Comparison of ENCODE assay signal across 6 cellular contexts in the genomic region with DNA sequence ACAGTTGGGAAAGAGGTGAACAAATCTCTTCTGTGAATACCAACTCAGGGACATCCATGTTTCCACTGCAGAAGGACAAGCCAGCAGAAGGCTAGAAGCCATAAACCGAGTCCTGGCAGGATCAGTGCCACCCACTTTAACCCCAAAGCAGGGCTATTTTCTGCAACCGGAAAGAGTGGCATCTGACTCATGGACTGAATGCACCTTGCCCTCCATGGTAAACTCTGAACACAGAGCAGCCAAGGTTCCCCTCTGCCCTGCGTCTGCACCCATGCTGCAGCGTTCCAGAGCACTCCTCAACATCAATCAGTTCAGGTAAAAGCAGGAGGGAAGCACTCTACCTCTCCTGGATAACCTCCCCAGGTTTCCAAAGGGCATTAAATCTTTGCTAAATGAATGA. TPM values are rescaled to one million over a fixed set of nuclear protein-coding genes. Genes with fewer than 3 reads are reported as not detected.
DNase-seq lines count a peak whose midpoint lies in the region; ATAC-seq and TF ChIP-seq lines count a peak whose summit lies in the region.

No MANE protein-coding gene starts in this region.

- H3K4me3 ChIP-seq in GM06990 (replicated peaks; ENCODE audit: low read depth, low read length) = peak overlapping the region; percentile 91
- peak overlapping the region; percentile 77 to 86 for H3K4me3 ChIP-seq in right atrium auricular region
- H3K4me3 ChIP-seq in thyroid gland (replicated peaks in 1 of 3) = peak overlapping the region in 1 of 3 donors; percentile 67

- WGBS in thyroid gland, 2 donors = 10 to 30% methylated on average over 3 to 4 of the region's 4 CpGs

- H3K36me3 Mint-ChIP-seq in WTC11 = peaks cover 15% of the 10 kb centered on the region

- H3K27me3 Mint-ChIP-seq in WTC11 (ENCODE audit: low read depth) = no peaks in the 10 kb centered on the region

- intact Hi-C loops in thyroid gland (cut with DNase I) = no loop called here

- no peak for TF ChIP-seq POLR2A in thyroid gland (IDR thresholded peaks at IDR 0.05)

- peak overlapping the region; percentile 95 for H3K4me3 Mint-ChIP-seq in WTC11

- H3K27ac Mint-ChIP-seq in WTC11 = peak overlapping the region; percentile 67

- no peaks in the 10 kb centered on the region for H3K9me3 ChIP-seq in right atrium auricular region
- no peaks in the 10 kb centered on the region for H3K9me3 ChIP-seq in thyroid gland

- H3K27ac ChIP-seq in right atrium auricular region = peak overlapping the region; percentile 98 to 99
- H3K27ac ChIP-seq in thyroid gland = peak overlapping the region; percentile 94 to 97 (median 96)

- CTCF ChIA-PET in WTC11 (lab: Charles Lee) = no interaction called here

- POLR2A ChIA-PET in WTC11 (lab: Charles Lee) = no interaction called here

- H3K36me3 ChIP-seq in GM06990 (ENCODE audit: control insufficient read depth, insufficient read depth, low read length) (no peaks in the 10 kb centered on the region; the same call in 1 of the 2 replicates), right atrium auricular region (peaks cover 11% of the 10 kb centered on the region), thyroid gland (no peaks in the 10 kb centered on the region)

- no peaks in the 10 kb centered on the region for H3K27me3 ChIP-seq in GM06990 (replicated peaks; ENCODE audit: control insufficient read depth, insufficient read depth, low read length)
- no peaks in the 10 kb centered on the region for H3K27me3 ChIP-seq in right atrium auricular region
- no peaks in the 10 kb centered on the region for H3K27me3 ChIP-seq in thyroid gland

- no peak for DNase-seq in GM06990 (ENCODE audit: extremely low read depth, insufficient read length)
- no peak for DNase-seq in WTC11 (ENCODE audit: low spot score)
- DNase-seq in right atrium auricular region (ENCODE audit: low spot score) = no peak
- no peak for DNase-seq in thyroid gland
- DNase-seq in NCI-H345 (lab: John Stamatoyannopoulos, UW) = no peak

- ATAC-seq in WTC11 = no peak
- ATAC-seq in HG03439 (IDR thresholded peaks at IDR 0.05; ENCODE audit: unreplicated experiment) = no peak

- TF ChIP-seq CTCF in GM06990 (IDR thresholded peaks at IDR 0.05; ENCODE audit: insufficient read depth, low read length, poor library complexity, severe bottlenecking) (no peak), WTC11 (IDR thresholded peaks at IDR 0.05) (no peak), right atrium auricular region (IDR thresholded peaks at IDR 0.05) (no peak), thyroid gland (IDR thresholded peaks at IDR 0.05) (no peak)

- H3K4me1 Mint-ChIP-seq in WTC11 = peaks cover 38% of the 10 kb centered on the region

- H3K9me3 Mint-ChIP-seq in WTC11 = no peaks in the 10 kb centered on the region

- peaks cover 0 to 42% of the 10 kb centered on the region in 2 donors for H3K4me1 ChIP-seq in right atrium auricular region
- peaks cover 26 to 39% of the 10 kb centered on the region in 2 donors for H3K4me1 ChIP-seq in thyroid gland

TF ChIP-seq in WTC11, 78 proteins besides CTCF, POLR2A, EP300 and RAD21 (continues in another document):
- no peak for TF ChIP-seq RORB (CRISPR knock-in tag; IDR thresholded peaks at IDR 0.05)
- TF ChIP-seq ZNF423 (CRISPR knock-in tag; IDR thresholded peaks at IDR 0.05) = no peak
- TF ChIP-seq, protein P1, sequence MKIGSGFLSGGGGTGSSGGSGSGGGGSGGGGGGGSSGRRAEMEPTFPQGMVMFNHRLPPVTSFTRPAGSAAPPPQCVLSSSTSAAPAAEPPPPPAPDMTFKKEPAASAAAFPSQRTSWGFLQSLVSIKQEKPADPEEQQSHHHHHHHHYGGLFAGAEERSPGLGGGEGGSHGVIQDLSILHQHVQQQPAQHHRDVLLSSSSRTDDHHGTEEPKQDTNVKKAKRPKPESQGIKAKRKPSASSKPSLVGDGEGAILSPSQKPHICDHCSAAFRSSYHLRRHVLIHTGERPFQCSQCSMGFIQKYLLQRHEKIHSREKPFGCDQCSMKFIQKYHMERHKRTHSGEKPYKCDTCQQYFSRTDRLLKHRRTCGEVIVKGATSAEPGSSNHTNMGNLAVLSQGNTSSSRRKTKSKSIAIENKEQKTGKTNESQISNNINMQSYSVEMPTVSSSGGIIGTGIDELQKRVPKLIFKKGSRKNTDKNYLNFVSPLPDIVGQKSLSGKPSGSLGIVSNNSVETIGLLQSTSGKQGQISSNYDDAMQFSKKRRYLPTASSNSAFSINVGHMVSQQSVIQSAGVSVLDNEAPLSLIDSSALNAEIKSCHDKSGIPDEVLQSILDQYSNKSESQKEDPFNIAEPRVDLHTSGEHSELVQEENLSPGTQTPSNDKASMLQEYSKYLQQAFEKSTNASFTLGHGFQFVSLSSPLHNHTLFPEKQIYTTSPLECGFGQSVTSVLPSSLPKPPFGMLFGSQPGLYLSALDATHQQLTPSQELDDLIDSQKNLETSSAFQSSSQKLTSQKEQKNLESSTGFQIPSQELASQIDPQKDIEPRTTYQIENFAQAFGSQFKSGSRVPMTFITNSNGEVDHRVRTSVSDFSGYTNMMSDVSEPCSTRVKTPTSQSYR (CRISPR knock-in tag; IDR thresholded peaks at IDR 0.05) = no peak
- TF ChIP-seq SMAD3 (CRISPR knock-in tag; IDR thresholded peaks at IDR 0.05; ENCODE audit: borderline replicate concordance) = no peak
- no peak for TF ChIP-seq NR1H2 (CRISPR knock-in tag; IDR thresholded peaks at IDR 0.05)
- no peak for TF ChIP-seq GTF2I (CRISPR knock-in tag; conservative IDR thresholded peaks at IDR 0.05)
- TF ChIP-seq TCF7 (CRISPR knock-in tag; IDR thresholded peaks at IDR 0.05; ENCODE audit: low read depth) = no peak
- no peak for TF ChIP-seq JUN (CRISPR knock-in tag; IDR thresholded peaks at IDR 0.05)
- TF ChIP-seq, protein P2, sequence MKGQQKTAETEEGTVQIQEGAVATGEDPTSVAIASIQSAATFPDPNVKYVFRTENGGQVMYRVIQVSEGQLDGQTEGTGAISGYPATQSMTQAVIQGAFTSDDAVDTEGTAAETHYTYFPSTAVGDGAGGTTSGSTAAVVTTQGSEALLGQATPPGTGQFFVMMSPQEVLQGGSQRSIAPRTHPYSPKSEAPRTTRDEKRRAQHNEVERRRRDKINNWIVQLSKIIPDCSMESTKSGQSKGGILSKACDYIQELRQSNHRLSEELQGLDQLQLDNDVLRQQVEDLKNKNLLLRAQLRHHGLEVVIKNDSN (CRISPR knock-in tag; IDR thresholded peaks at IDR 0.05) = no peak
- TF ChIP-seq, protein P3, sequence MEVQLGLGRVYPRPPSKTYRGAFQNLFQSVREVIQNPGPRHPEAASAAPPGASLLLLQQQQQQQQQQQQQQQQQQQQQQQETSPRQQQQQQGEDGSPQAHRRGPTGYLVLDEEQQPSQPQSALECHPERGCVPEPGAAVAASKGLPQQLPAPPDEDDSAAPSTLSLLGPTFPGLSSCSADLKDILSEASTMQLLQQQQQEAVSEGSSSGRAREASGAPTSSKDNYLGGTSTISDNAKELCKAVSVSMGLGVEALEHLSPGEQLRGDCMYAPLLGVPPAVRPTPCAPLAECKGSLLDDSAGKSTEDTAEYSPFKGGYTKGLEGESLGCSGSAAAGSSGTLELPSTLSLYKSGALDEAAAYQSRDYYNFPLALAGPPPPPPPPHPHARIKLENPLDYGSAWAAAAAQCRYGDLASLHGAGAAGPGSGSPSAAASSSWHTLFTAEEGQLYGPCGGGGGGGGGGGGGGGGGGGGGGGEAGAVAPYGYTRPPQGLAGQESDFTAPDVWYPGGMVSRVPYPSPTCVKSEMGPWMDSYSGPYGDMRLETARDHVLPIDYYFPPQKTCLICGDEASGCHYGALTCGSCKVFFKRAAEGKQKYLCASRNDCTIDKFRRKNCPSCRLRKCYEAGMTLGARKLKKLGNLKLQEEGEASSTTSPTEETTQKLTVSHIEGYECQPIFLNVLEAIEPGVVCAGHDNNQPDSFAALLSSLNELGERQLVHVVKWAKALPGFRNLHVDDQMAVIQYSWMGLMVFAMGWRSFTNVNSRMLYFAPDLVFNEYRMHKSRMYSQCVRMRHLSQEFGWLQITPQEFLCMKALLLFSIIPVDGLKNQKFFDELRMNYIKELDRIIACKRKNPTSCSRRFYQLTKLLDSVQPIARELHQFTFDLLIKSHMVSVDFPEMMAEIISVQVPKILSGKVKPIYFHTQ (CRISPR knock-in tag; IDR thresholded peaks at IDR 0.05) = no peak
- TF ChIP-seq, protein P4, sequence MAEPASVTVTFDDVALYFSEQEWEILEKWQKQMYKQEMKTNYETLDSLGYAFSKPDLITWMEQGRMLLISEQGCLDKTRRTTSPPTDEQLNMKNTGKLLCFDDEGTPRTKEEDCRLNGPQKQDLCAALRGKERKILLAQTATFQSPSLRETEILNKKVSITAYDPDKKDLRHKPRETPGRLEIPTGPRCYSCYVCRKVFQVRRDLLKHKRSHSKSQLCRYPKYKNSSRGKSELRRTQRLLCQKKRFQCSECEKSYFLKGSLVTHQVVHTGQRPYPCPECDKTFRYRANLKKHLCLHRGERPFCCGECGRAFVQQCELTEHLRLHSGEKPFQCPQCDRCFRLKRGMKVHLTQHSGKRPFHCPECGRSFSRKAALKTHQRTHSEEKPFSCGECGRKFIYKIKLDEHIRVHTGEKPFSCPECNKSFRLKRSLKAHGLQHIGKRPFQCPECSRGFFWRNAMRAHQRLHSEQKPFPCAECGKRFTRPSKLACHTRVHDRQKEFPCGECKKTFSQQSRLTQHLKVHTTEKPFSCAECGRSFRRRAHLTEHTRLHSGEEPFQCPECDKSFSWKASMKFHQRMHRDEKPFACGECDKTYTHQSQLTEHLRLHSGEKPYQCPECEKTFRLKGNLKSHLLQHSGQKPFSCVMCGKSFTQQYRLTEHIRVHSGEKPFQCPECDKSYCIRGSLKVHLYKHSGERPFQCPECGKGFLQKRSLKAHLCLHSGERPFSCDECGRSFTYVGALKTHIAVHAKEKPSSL (CRISPR knock-in tag; conservative IDR thresholded peaks at IDR 0.05) = no peak
- TF ChIP-seq PRRX2 (CRISPR knock-in tag; IDR thresholded peaks at IDR 0.05) = no peak

RNA-seq across cellular contexts. Expression of gene NGRN, which starts 0.8 kb away (rescaled TPM):
- 77.8 to 88.5 TPM (median 88.1 TPM) in 3 replicates for total RNA-seq in WTC11 (2021)
- 100 to 1,000 TPM; 107 to 110 TPM for total RNA-seq in right atrium auricular region
- total RNA-seq in thyroid gland = 100 to 1,000 TPM in 1 of 4 donors, 10 to 100 TPM in 3; 80.7 to 159 (median 96.4) TPM

RNA-seq across cellular contexts. Expression of gene TTLL13, which starts 15.3 kb away (rescaled TPM):
- total RNA-seq in WTC11 (2021) (0.18 to 0.76 TPM (median 0.48 TPM) in 3 replicates), right atrium auricular region (not detected), thyroid gland (under 1 TPM in 2 of 4 donors, not detected in 2; 0.13 to 0.22 TPM)

RNA-seq across cellular contexts. Expression of gene GDPGP1, which starts 30.6 kb away (rescaled TPM):
- total RNA-seq in WTC11 (2021) = 2.6 to 6.7 TPM (median 5.3 TPM) in 3 replicates
- total RNA-seq in right atrium auricular region = 10 to 100 TPM in 1 of 2 donors, 1 to 10 TPM in 1; 8.6 to 16.1 TPM
- total RNA-seq in thyroid gland = 10 to 100 TPM in 2 of 4 donors, 1 to 10 TPM in 2; 7.1 to 28.1 (median 13.6) TPM

RNA-seq across cellular contexts. Expression of gene CIB1, which starts 30.9 kb away (rescaled TPM):
- total RNA-seq in WTC11 (2021) (26.1 to 29.6 TPM (median 26.9 TPM) in 3 replicates), right atrium auricular region (10 to 100 TPM; 24.9 to 31.1 TPM), thyroid gland (10 to 100 TPM; 24.3 to 90.0 (median 30.8) TPM)
